Comparison of ENCODE assay signal across 9 cellular contexts in genomic region chr2:133561045-133561852, GRCh38. TPM values are rescaled to one million over a fixed set of nuclear protein-coding genes. Genes with fewer than 3 reads are reported as not detected.
DNase-seq lines count a peak whose midpoint lies in the region; ATAC-seq and TF ChIP-seq lines count a peak whose summit lies in the region.
"Had no signal": no experiment of that assay in that cellular context is flagged by ENCODE, and none has a peak within 500 bp of the region (broad histone marks: within the 10 kb centered on the region; RNA-seq: fewer than 3 reads in every experiment).

No MANE protein-coding gene starts in this region.

- H3K4me3 ChIP-seq in Panc1 (ENCODE audit: low read depth in 2 of 2, low read length in 2 of 2) (no peak overlapping the region), esophagus squamous epithelium (no peak overlapping the region)

- TF ChIP-seq CTCF in Panc1 (IDR thresholded peaks at IDR 0.05) (peak; percentile 59; the same call in 1 of the 2 replicates), esophagus squamous epithelium (IDR thresholded peaks at IDR 0.05) (peak; percentile 18 to 78 (median 52)), progenitor cell of endocrine pancreas (IDR thresholded peaks at IDR 0.05; ENCODE audit: unreplicated experiment) (peak; percentile 82)

- H3K9me3 ChIP-seq in Panc1 (ENCODE audit: control insufficient read depth, insufficient read depth, low read depth, low read length) (no peaks in the 10 kb centered on the region), esophagus squamous epithelium (no peaks in the 10 kb centered on the region)

- DNase-seq in NCI-H2196 (lab: John Stamatoyannopoulos, UW; ENCODE audit: unreplicated experiment) (peak; percentile 38), NCI-H2196 treated with DMSO at 0.1 percent for 48 hours (lab: John Stamatoyannopoulos, UW; ENCODE audit: unreplicated experiment) (no peak), Panc1 (ENCODE audit: low read depth, low spot score) (no peak), esophagus squamous epithelium (lab: John Stamatoyannopoulos, UW) (no peak), progenitor cell of endocrine pancreas (ENCODE audit: low spot score, unreplicated experiment) (no peak)
- DNase-seq in natural killer cell treated with Interleukin-12 subunit alpha and Interleukin-12 subunit beta and Interleukin-15 and Interleukin-18, amount 100 ng/mL, for 72 hours (ENCODE audit: low spot score) = no peak

- ATAC-seq in HG03439 (IDR thresholded peaks at IDR 0.05; ENCODE audit: unreplicated experiment) = peak; percentile 61
- ATAC-seq in Panc1 = no peak
- no peak for ATAC-seq in GM19324 (IDR thresholded peaks at IDR 0.05; ENCODE audit: low FRiP score, unreplicated experiment)
- ATAC-seq in natural killer cell treated with Interleukin-12 subunit alpha and Interleukin-12 subunit beta and Interleukin-15 and Interleukin-18, amount 100 ng/mL, for 72 hours = no peak

- H3K27ac Mint-ChIP-seq in progenitor cell of endocrine pancreas = no peak overlapping the region
- H3K27ac Mint-ChIP-seq in natural killer cell treated with Interleukin-12 subunit alpha and Interleukin-12 subunit beta and Interleukin-15 and Interleukin-18, amount 100 ng/mL, for 72 hours = no peak overlapping the region
- H3K27ac Mint-ChIP-seq: CD4-positive, CD25-positive, alpha-beta regulatory T cell had no signal

- H3K4me1 Mint-ChIP-seq in progenitor cell of endocrine pancreas (ENCODE audit: low read depth) = no peaks in the 10 kb centered on the region
- H3K4me1 Mint-ChIP-seq in natural killer cell treated with Interleukin-12 subunit alpha and Interleukin-12 subunit beta and Interleukin-15 and Interleukin-18, amount 100 ng/mL, for 72 hours (ENCODE audit: low read depth in 2 of 2) = no peaks in the 10 kb centered on the region
- H3K4me1 Mint-ChIP-seq: CD4-positive, CD25-positive, alpha-beta regulatory T cell had no signal

- H3K36me3 ChIP-seq in Panc1 (ENCODE audit: control insufficient read depth, insufficient read depth, low read length) (no peaks in the 10 kb centered on the region), esophagus squamous epithelium (no peaks in the 10 kb centered on the region)

- no peak overlapping the region for H3K4me3 Mint-ChIP-seq in progenitor cell of endocrine pancreas (ENCODE audit: low read depth)
- H3K4me3 Mint-ChIP-seq in natural killer cell treated with Interleukin-12 subunit alpha and Interleukin-12 subunit beta and Interleukin-15 and Interleukin-18, amount 100 ng/mL, for 72 hours = no peak overlapping the region
- H3K4me3 Mint-ChIP-seq: CD4-positive, CD25-positive, alpha-beta regulatory T cell had no signal

- TF ChIP-seq POLR2A in esophagus squamous epithelium (IDR thresholded peaks at IDR 0.05) = no peak

- H3K27me3 Mint-ChIP-seq in progenitor cell of endocrine pancreas = peaks cover 15% of the 10 kb centered on the region
- no peaks in the 10 kb centered on the region for H3K27me3 Mint-ChIP-seq in natural killer cell treated with Interleukin-12 subunit alpha and Interleukin-12 subunit beta and Interleukin-15 and Interleukin-18, amount 100 ng/mL, for 72 hours
- H3K27me3 Mint-ChIP-seq: CD4-positive, CD25-positive, alpha-beta regulatory T cell had no signal

- no peak overlapping the region for H3K27ac ChIP-seq in Panc1 (ENCODE audit: low read length)
- no peak overlapping the region for H3K27ac ChIP-seq in esophagus squamous epithelium

- H3K4me1 ChIP-seq in Panc1 (ENCODE audit: control insufficient read depth, insufficient read depth, low read length) = no peaks in the 10 kb centered on the region
- H3K4me1 ChIP-seq in esophagus squamous epithelium = peaks cover 0 to 33% (median under 1%) of the 10 kb centered on the region in 3 donors

- no peaks in the 10 kb centered on the region for H3K27me3 ChIP-seq in Panc1 (ENCODE audit: control insufficient read depth, insufficient read depth, low read length)
- H3K27me3 ChIP-seq in esophagus squamous epithelium = no peaks in the 10 kb centered on the region

- intact Hi-C loops in Panc1 (cut with micrococcal nuclease; ENCODE audit: unreplicated experiment) = no loop called here
- intact Hi-C loops in esophagus squamous epithelium (cut with DNase I) = no loop called here

- no peaks in the 10 kb centered on the region for H3K9me3 Mint-ChIP-seq in progenitor cell of endocrine pancreas (ENCODE audit: low read depth)
- H3K9me3 Mint-ChIP-seq in natural killer cell treated with Interleukin-12 subunit alpha and Interleukin-12 subunit beta and Interleukin-15 and Interleukin-18, amount 100 ng/mL, for 72 hours = peaks cover 7% of the 10 kb centered on the region
- H3K9me3 Mint-ChIP-seq: CD4-positive, CD25-positive, alpha-beta regulatory T cell had no signal

- 26 to 33% methylated on average over 3 of the region's 3 CpGs for WGBS in esophagus squamous epithelium, 2 donors

- CTCF ChIA-PET in Panc1 (lab: Charles Lee) = no interaction called here

- in situ Hi-C loops in Panc1 (cut with HindIII; ENCODE audit: low pct_unique_long_range_greater_than_20kb, low sequenced_read_pairs) = no loop called here

- no peaks in the 10 kb centered on the region for H3K36me3 Mint-ChIP-seq in progenitor cell of endocrine pancreas (ENCODE audit: insufficient read depth)
- H3K36me3 Mint-ChIP-seq in natural killer cell treated with Interleukin-12 subunit alpha and Interleukin-12 subunit beta and Interleukin-15 and Interleukin-18, amount 100 ng/mL, for 72 hours = no peaks in the 10 kb centered on the region
- H3K36me3 Mint-ChIP-seq: CD4-positive, CD25-positive, alpha-beta regulatory T cell had no signal

- POLR2A ChIA-PET in Panc1 (lab: Charles Lee) = no interaction called here

- BruUV-seq in Panc1 (replicated peaks; lab: Mats Ljungman, UMichigan) = no TSS peak

RNA-seq across cellular contexts. Expression of gene NCKAP5, which starts 7.0 kb away (rescaled TPM):
- 0.10 TPM for total RNA-seq in Panc1 (2021; ENCODE audit: unreplicated experiment)
- not detected for polyA plus RNA-seq in Panc1 (2012; ENCODE audit: insufficient read length)
- total RNA-seq in esophagus squamous epithelium = 1 to 10 TPM; 4.5 to 6.9 (median 5.3) TPM
- total RNA-seq in progenitor cell of endocrine pancreas = 1.2 and 1.7 TPM in 2 replicates
- not detected for total RNA-seq in natural killer cell treated with Interleukin-12 subunit alpha and Interleukin-12 subunit beta and Interleukin-15 and Interleukin-18, amount 100 ng/mL, for 72 hours
- total RNA-seq: CD4-positive, CD25-positive, alpha-beta regulatory T cell had no signal
- polyA plus RNA-seq: CD4-positive, CD25-positive, alpha-beta regulatory T cell had no signal
